ENCODE assay signal across 9 cellular contexts in the genomic region with DNA sequence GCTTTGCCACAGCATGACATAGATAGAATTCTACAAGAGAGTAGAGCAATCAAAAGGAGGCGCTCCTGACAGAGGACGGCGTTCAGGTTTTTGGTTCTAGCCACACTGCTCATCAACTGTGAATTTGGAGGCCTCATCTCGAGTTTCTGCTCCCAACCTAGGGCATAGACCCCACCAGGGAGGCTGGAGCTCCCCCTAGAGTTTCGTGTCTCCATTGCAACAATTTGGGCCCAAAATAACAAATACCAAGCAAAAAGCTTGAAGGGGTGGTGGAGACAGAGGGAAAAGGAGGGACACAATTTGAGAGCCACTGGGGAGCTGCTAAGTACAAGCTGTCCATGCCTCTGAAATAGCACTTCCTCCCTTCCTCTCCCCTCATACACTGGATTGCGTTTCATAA.
DNase-seq lines count a peak whose midpoint lies in the region; ATAC-seq and TF ChIP-seq lines count a peak whose summit lies in the region.
"Had no signal": no experiment of that assay in that cellular context is flagged by ENCODE, and none has a peak within 500 bp of the region (broad histone marks: within the 10 kb centered on the region; RNA-seq: fewer than 3 reads in every experiment).

No MANE protein-coding gene starts in this region.

- H3K36me3 ChIP-seq in kidney epithelial cell (ENCODE audit: control insufficient read depth, insufficient read depth, low read length), result no peaks in the 10 kb centered on the region
- H3K36me3 ChIP-seq: neutrophil had no signal

- H3K4me3 ChIP-seq in kidney epithelial cell (ENCODE audit: low read depth, low read length), result no peak overlapping the region

- H3K27me3 ChIP-seq in kidney epithelial cell (ENCODE audit: control insufficient read depth, insufficient read depth, low read length), result no peaks in the 10 kb centered on the region
- H3K27me3 ChIP-seq: neutrophil had no signal

- ATAC-seq in GM21723 (IDR thresholded peaks at IDR 0.05; ENCODE audit: unreplicated experiment), result peak; percentile 95
- ATAC-seq in esophagus mucosa, result no peak

- no peak overlapping the region for H3K27ac ChIP-seq in VCaP
- H3K27ac ChIP-seq: neutrophil had no signal

- peak; percentile 66 for TF ChIP-seq CTCF in VCaP (conservative IDR thresholded peaks at IDR 0.05)
- peak; percentile 75 for TF ChIP-seq CTCF in kidney epithelial cell (IDR thresholded peaks at IDR 0.05; ENCODE audit: insufficient read depth, low read length, poor library complexity, severe bottlenecking)

- DNase-seq in NCI-H1417 (lab: John Stamatoyannopoulos, UW), result peak in 2 of 3 experiments; percentile 3 to 53
- no peak for DNase-seq in NCI-H1417 treated with DMSO at 0.1 percent for 48 hours (lab: John Stamatoyannopoulos, UW)
- DNase-seq in LHCN-M2 (ENCODE audit: low read depth), result peak; percentile 35
- no peak for DNase-seq in kidney epithelial cell (ENCODE audit: low read depth)
- no peak for DNase-seq in stimulated activated CD4-positive, alpha-beta T cell treated with anti-CD3 and anti-CD28 coated beads, Interleukin-2, amount 100 ng/mL, for 24 hours

Comparison
In these comparisons a context has a peak if more than half of its experiments do, and no peak if none do; other contexts are left out.
1. DNase-seq: peak in NCI-H1417 (2 of 3) and LHCN-M2 (single experiment); none in NCI-H1417 treated with DMSO at 0.1 percent for 48 hours (single experiment), kidney epithelial cell (single experiment) and stimulated activated CD4-positive, alpha-beta T cell treated with anti-CD3 and anti-CD28 coated beads, Interleukin-2, amount 100 ng/mL, for 24 hours (0 of 2).